Comparison of ENCODE assay signal across 9 cellular contexts in genomic region chr10:60816624-60817023, GRCh38. TPM values are rescaled to one million over a fixed set of nuclear protein-coding genes. Genes with fewer than 3 reads are reported as not detected.
DNase-seq lines count a peak whose midpoint lies in the region; ATAC-seq lines count a peak whose summit lies in the region.
"Had no signal": no experiment of that assay in that cellular context is flagged by ENCODE, and none has a peak within 500 bp of the region (broad histone marks: within the 10 kb centered on the region; RNA-seq: fewer than 3 reads in every experiment).

No MANE protein-coding gene starts in this region.

- no peaks in the 10 kb centered on the region for H3K9me3 ChIP-seq in adipocyte (ENCODE audit: control insufficient read depth, low read length)
- H3K9me3 ChIP-seq: BLaER1 had no signal

- H3K4me1 ChIP-seq in adipocyte (ENCODE audit: control insufficient read depth, insufficient read depth, low read length), result peaks cover 33% of the 10 kb centered on the region

- no peaks in the 10 kb centered on the region for H3K27me3 ChIP-seq in adipocyte (replicated peaks; ENCODE audit: control insufficient read depth, insufficient read depth, low read length)
- H3K27me3 ChIP-seq: BLaER1 had no signal

- peak overlapping the region; percentile 63 for H3K4me3 ChIP-seq in adipocyte (ENCODE audit: low read length)
- H3K4me3 ChIP-seq: BLaER1 had no signal

- peak; percentile 74 for DNase-seq in DMS 273 (lab: John Stamatoyannopoulos, UW; ENCODE audit: unreplicated experiment)
- DNase-seq in DMS 273 treated with DMSO at 0.1 percent for 48 hours (lab: John Stamatoyannopoulos, UW), result no peak
- DNase-seq in NCI-H69 (lab: John Stamatoyannopoulos, UW), result peak; percentile 73
- peak; percentile 96 for DNase-seq in adipocyte (ENCODE audit: low read depth)
- DNase-seq in Right ventricle myocardium superior, result no peak
- DNase-seq in pons (ENCODE audit: low spot score), result peak; percentile 97

- no peaks in the 10 kb centered on the region for H3K36me3 ChIP-seq in adipocyte (ENCODE audit: control insufficient read depth, insufficient read depth, low read length, severe bottlenecking)
- H3K36me3 ChIP-seq: BLaER1 had no signal

- ATAC-seq in GM19351 (IDR thresholded peaks at IDR 0.05; ENCODE audit: unreplicated experiment) (peak; percentile 87), HG03378 (IDR thresholded peaks at IDR 0.05; ENCODE audit: unreplicated experiment) (peak; percentile 89), Right ventricle myocardium superior (ENCODE audit: poor library complexity) (peak; percentile 96)

- intact Hi-C loops in Right ventricle myocardium superior (cut with DNase I), result loop anchor here (2.0 to 5.0 kb wide), 2 partner anchors 148 to 326 kb away; no protein-coding TSS in a partner anchor

- H3K9ac ChIP-seq in adipocyte (ENCODE audit: low read length), result peak overlapping the region; percentile 50
- H3K9ac ChIP-seq: BLaER1 had no signal

RNA-seq across cellular contexts. Expression of gene CDK1, which starts 38.3 kb away (rescaled TPM):
- 2.4 TPM for total RNA-seq in Right ventricle myocardium superior

Comparison
In these comparisons a context has a peak if more than half of its experiments do, and no peak if none do; other contexts are left out.
1. DNase-seq: peak in DMS 273 (single experiment), NCI-H69 (single experiment), adipocyte (single experiment) and pons (single experiment); none in DMS 273 treated with DMSO at 0.1 percent for 48 hours (single experiment) and Right ventricle myocardium superior (single experiment).
2. Peak in every context shown above with its lines, with median percentiles within 50 percentile points of each other: ATAC-seq.